Comparison of ENCODE assay signal across 12 cellular contexts in the genomic region with DNA sequence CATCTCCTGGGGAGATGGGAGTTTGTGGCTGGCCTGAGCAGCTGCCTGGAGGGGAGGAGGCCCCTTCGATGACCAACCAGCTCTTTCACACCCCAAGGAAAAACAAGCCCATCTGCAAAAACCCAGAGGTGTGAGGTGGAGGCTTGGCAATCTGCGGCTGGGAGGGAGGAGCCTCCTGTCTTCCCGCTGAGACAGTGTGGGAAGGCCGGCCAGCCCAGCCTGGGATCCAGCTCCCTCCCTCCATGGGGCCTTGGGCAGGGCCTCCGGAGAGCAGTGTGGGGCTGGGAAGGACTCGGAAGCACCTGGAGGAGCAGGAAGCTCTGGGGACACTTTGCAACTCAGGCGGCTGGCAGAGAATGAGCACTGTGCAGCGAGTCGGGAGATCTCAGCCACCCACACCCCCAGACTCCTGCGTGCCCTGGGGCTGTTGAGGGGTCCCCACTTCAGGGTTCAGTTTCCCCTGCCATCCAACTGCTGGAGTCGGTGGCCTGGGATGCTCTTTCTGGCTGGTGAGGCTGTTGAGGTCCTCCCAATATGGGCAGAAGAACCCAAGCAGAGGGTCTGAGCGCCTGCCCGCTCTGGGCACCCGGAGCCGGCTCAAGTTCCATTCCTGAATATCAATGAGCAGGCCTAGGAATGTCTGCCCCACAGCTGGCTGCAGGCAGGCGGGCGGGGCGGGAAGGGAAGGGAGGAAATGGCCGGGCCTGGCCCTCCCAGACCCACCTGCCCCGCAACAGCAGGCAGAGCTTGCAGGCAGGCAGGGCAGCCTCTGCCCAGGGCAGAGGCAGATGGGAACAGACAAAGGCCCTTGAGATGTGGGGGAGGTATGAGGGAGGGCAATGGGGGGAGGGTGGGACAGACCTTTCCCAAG.
DNase-seq lines count a peak whose midpoint lies in the region; ATAC-seq and TF ChIP-seq lines count a peak whose summit lies in the region.
"Had no signal": no experiment of that assay in that cellular context is flagged by ENCODE, and none has a peak within 500 bp of the region (broad histone marks: within the 10 kb centered on the region; RNA-seq: fewer than 3 reads in every experiment).

No MANE protein-coding gene starts in this region.

- H3K36me3 ChIP-seq in HUES48 (ENCODE audit: control insufficient read depth, insufficient read depth, low read length), result no peaks in the 10 kb centered on the region
- no peaks in the 10 kb centered on the region for H3K36me3 ChIP-seq in thoracic aorta

- no peak overlapping the region for H3K4me3 Mint-ChIP-seq in activated naive CD8-positive, alpha-beta T cell treated with anti-CD3 and anti-CD28 coated beads for 36 hours
- H3K4me3 Mint-ChIP-seq: activated CD4-positive, alpha-beta T cell treated with anti-CD3 and anti-CD28 coated beads for 36 hours had no signal

- no peaks in the 10 kb centered on the region for H3K27me3 Mint-ChIP-seq in activated naive CD8-positive, alpha-beta T cell treated with anti-CD3 and anti-CD28 coated beads for 36 hours

- H3K27me3 ChIP-seq in HUES48 (ENCODE audit: control insufficient read depth, insufficient read depth, low read length) (peaks cover 15% of the 10 kb centered on the region), thoracic aorta (replicated peaks; ENCODE audit: insufficient read depth) (no peaks in the 10 kb centered on the region)

- H3K9me3 Mint-ChIP-seq in activated naive CD8-positive, alpha-beta T cell treated with anti-CD3 and anti-CD28 coated beads for 36 hours, result no peaks in the 10 kb centered on the region

- H3K9me3 ChIP-seq in HUES48 (ENCODE audit: control insufficient read depth, insufficient read depth, low read length), result no peaks in the 10 kb centered on the region
- no peaks in the 10 kb centered on the region for H3K9me3 ChIP-seq in thoracic aorta

- peaks cover 24% of the 10 kb centered on the region for H3K4me1 ChIP-seq in HUES48 (ENCODE audit: control insufficient read depth, insufficient read depth, low read length)
- H3K4me1 ChIP-seq in thoracic aorta (ENCODE audit: control insufficient read depth in 1 of 2, low read depth in 2 of 2), result peaks cover 24 to 40% of the 10 kb centered on the region in 2 donors

- intact Hi-C loops in posterior vena cava (cut with DNase I), result no loop called here

- no peak for ATAC-seq in thoracic aorta (ENCODE audit: insufficient number of reproducible peaks, low FRiP score, low read depth)
- no peak for ATAC-seq in HG03432 (IDR thresholded peaks at IDR 0.05; ENCODE audit: unreplicated experiment)
- ATAC-seq: activated CD4-positive, alpha-beta T cell treated with anti-CD3 and anti-CD28 coated beads for 36 hours had no signal

- no peaks in the 10 kb centered on the region for H3K4me1 Mint-ChIP-seq in activated naive CD8-positive, alpha-beta T cell treated with anti-CD3 and anti-CD28 coated beads for 36 hours
- H3K4me1 Mint-ChIP-seq: activated CD4-positive, alpha-beta T cell treated with anti-CD3 and anti-CD28 coated beads for 36 hours had no signal

- DNase-seq in cardiac fibroblast (ENCODE audit: low read depth in 2 of 2) (peak; percentile 28 to 29), iPS-NIHi7 (ENCODE audit: extremely low spot score) (peak; percentile 89), thoracic aorta (ENCODE audit: low spot score) (no peak), posterior vena cava (ENCODE audit: low spot score) (no peak)
- DNase-seq in activated naive CD8-positive, alpha-beta T cell treated with anti-CD3 and anti-CD28 coated beads for 36 hours, result no peak
- no peak for DNase-seq in stimulated activated CD8-positive, alpha-beta memory T cell treated with anti-CD3 and anti-CD28 coated beads, Interleukin-4, amount 100 ng/mL, for 48 hours
- DNase-seq: activated CD4-positive, alpha-beta T cell treated with anti-CD3 and anti-CD28 coated beads for 36 hours; OCI-M1; stimulated activated CD4-positive, alpha-beta T cell treated with anti-CD3 and anti-CD28 coated beads, Interleukin-4, amount 100 ng/mL, for 1 hour had no signal

- no peaks in the 10 kb centered on the region for H3K36me3 Mint-ChIP-seq in activated naive CD8-positive, alpha-beta T cell treated with anti-CD3 and anti-CD28 coated beads for 36 hours

- TF ChIP-seq CTCF in cardiac fibroblast (IDR thresholded peaks at IDR 0.05; ENCODE audit: low read depth, low read length) (no peak), thoracic aorta (IDR thresholded peaks at IDR 0.05) (no peak)

- H3K27ac Mint-ChIP-seq in activated naive CD8-positive, alpha-beta T cell treated with anti-CD3 and anti-CD28 coated beads for 36 hours, result no peak overlapping the region
- H3K27ac Mint-ChIP-seq: activated CD4-positive, alpha-beta T cell treated with anti-CD3 and anti-CD28 coated beads for 36 hours had no signal

- peak overlapping the region; percentile 20; the same call in 1 of the 2 replicates for H3K4me3 ChIP-seq in HUES48 (ENCODE audit: low read depth, low read length)
- H3K4me3 ChIP-seq in cardiac fibroblast (replicated peaks in 1 of 2; ENCODE audit: low read depth in 2 of 2, low read length in 2 of 2), result no peak overlapping the region
- no peak overlapping the region for H3K4me3 ChIP-seq in thoracic aorta

- peak overlapping the region; percentile 87 for H3K27ac ChIP-seq in HUES48 (ENCODE audit: low read depth, low read length)
- peak overlapping the region; percentile 48 to 58 for H3K27ac ChIP-seq in thoracic aorta
- H3K27ac ChIP-seq: KMS-11 had no signal

- no peak overlapping the region; the same call in 1 of the 2 replicates for H3K9ac ChIP-seq in HUES48 (ENCODE audit: low read depth, low read length)
- H3K9ac ChIP-seq: KMS-11 had no signal

Comparison
In these comparisons a context has a peak if more than half of its experiments do, and no peak if none do; other contexts are left out.
1. DNase-seq: peak in cardiac fibroblast (2 of 2) and iPS-NIHi7 (single experiment); none in thoracic aorta (single experiment), activated naive CD8-positive, alpha-beta T cell treated with anti-CD3 and anti-CD28 coated beads for 36 hours (single experiment), posterior vena cava (single experiment) and stimulated activated CD8-positive, alpha-beta memory T cell treated with anti-CD3 and anti-CD28 coated beads, Interleukin-4, amount 100 ng/mL, for 48 hours (single experiment).